ENCODE assay signal across 20 cellular contexts in genomic region chr4:122692641-122693520, GRCh38.
"Had no signal": no experiment of that assay in that cellular context is flagged by ENCODE, and none has a peak within 500 bp of the region (broad histone marks: within the 10 kb centered on the region; RNA-seq: fewer than 3 reads in every experiment).

No MANE protein-coding gene starts in this region.

- H3K36me3 Mint-ChIP-seq: naive thymus-derived CD8-positive, alpha-beta T cell; stimulated activated effector memory CD8-positive, alpha-beta T cell treated with anti-CD3 and anti-CD28 coated beads, Interleukin-12 subunit alpha, Interleukin-12 subunit beta, amount 100 ng/mL, for 72 hours had no signal

- H3K4me1 ChIP-seq: uterus had no signal

- H3K36me3 ChIP-seq: right atrium auricular region, tibial artery, uterus had no signal

- DNase-seq: activated CD4-positive, alpha-beta T cell treated with anti-CD3 and anti-CD28 coated beads, Interleukin-2, amount 50 U/mL, for 48 hours; activated CD4-positive, CD25-positive, alpha-beta regulatory T cell; activated CD8-positive, alpha-beta memory T cell treated with anti-CD3 and anti-CD28 coated beads, Interleukin-2, amount 10 ng/mL, durations not matched to agents 7 days and 5 days; activated naive CD4-positive, alpha-beta T cell treated with Interleukin-2 at 50 U/mL for 16 hours; activated naive CD8-positive, alpha-beta T cell treated with anti-CD3 and anti-CD28 coated beads, Interleukin-2, amount 50 U/mL, for 24 hours; activated T-cell treated with anti-CD3 and anti-CD28 coated beads, Interleukin-2, amount 50 U/mL, for 72 hours; endodermal cell; glutamatergic neuron; left colon; mucosa of descending colon; naive thymus-derived CD8-positive, alpha-beta T cell; posterior cingulate gyrus; T-helper 17 cell; tibial artery; uterus had no signal

- H3K27me3 ChIP-seq: right atrium auricular region, tibial artery, uterus had no signal

- H3K9me3 Mint-ChIP-seq: activated naive CD8-positive, alpha-beta T cell treated with anti-CD3 and anti-CD28 coated beads, Interleukin-2, amount 50 U/mL, for 24 hours; activated T-cell treated with anti-CD3 and anti-CD28 coated beads, Interleukin-2, amount 50 U/mL, for 72 hours; central memory CD8-positive, alpha-beta T cell; dendritic cell treated with granulocyte-macrophage colony-stimulating factor and Interleukin-4, amounts not matched to agents 40 ng/mL and 50 ng/mL, for 4 days; endodermal cell; naive thymus-derived CD8-positive, alpha-beta T cell; stimulated activated effector memory CD8-positive, alpha-beta T cell treated with anti-CD3 and anti-CD28 coated beads, Interleukin-12 subunit alpha, Interleukin-12 subunit beta, amount 100 ng/mL, for 72 hours had no signal

- H3K4me3 ChIP-seq: lung, mucosa of descending colon, right atrium auricular region, tibial artery, uterus had no signal

- H3K27ac Mint-ChIP-seq: activated CD8-positive, alpha-beta memory T cell treated with anti-CD3 and anti-CD28 coated beads, Interleukin-2, amount 10 ng/mL, durations not matched to agents 7 days and 5 days; activated naive CD8-positive, alpha-beta T cell treated with anti-CD3 and anti-CD28 coated beads, Interleukin-2, amount 50 U/mL, for 24 hours; activated T-cell treated with anti-CD3 and anti-CD28 coated beads, Interleukin-2, amount 50 U/mL, for 72 hours; dendritic cell treated with granulocyte-macrophage colony-stimulating factor and Interleukin-4, amounts not matched to agents 40 ng/mL and 50 ng/mL, for 4 days; naive thymus-derived CD8-positive, alpha-beta T cell; stimulated activated effector memory CD8-positive, alpha-beta T cell treated with anti-CD3 and anti-CD28 coated beads, Interleukin-12 subunit alpha, Interleukin-12 subunit beta, amount 100 ng/mL, for 72 hours; T-helper 17 cell had no signal

- H3K27ac ChIP-seq: right atrium auricular region, tibial artery, uterus had no signal

- ATAC-seq: activated CD8-positive, alpha-beta memory T cell treated with anti-CD3 and anti-CD28 coated beads, Interleukin-2, amount 10 ng/mL, durations not matched to agents 7 days and 5 days; activated naive CD8-positive, alpha-beta T cell treated with anti-CD3 and anti-CD28 coated beads, Interleukin-2, amount 50 U/mL, for 24 hours; activated T-cell treated with anti-CD3 and anti-CD28 coated beads, Interleukin-2, amount 50 U/mL, for 72 hours; left colon; mucosa of descending colon; naive thymus-derived CD8-positive, alpha-beta T cell; stimulated activated effector memory CD8-positive, alpha-beta T cell treated with anti-CD3 and anti-CD28 coated beads, Interleukin-12 subunit alpha, Interleukin-12 subunit beta, amount 100 ng/mL, for 72 hours; T-helper 17 cell had no signal

- H3K4me3 Mint-ChIP-seq: activated CD8-positive, alpha-beta memory T cell treated with anti-CD3 and anti-CD28 coated beads, Interleukin-2, amount 10 ng/mL, durations not matched to agents 7 days and 5 days; activated naive CD8-positive, alpha-beta T cell treated with anti-CD3 and anti-CD28 coated beads, Interleukin-2, amount 50 U/mL, for 24 hours; activated T-cell treated with anti-CD3 and anti-CD28 coated beads, Interleukin-2, amount 50 U/mL, for 72 hours; central memory CD8-positive, alpha-beta T cell; dendritic cell treated with granulocyte-macrophage colony-stimulating factor and Interleukin-4, amounts not matched to agents 40 ng/mL and 50 ng/mL, for 4 days; endodermal cell; naive thymus-derived CD8-positive, alpha-beta T cell; stimulated activated effector memory CD8-positive, alpha-beta T cell treated with anti-CD3 and anti-CD28 coated beads, Interleukin-12 subunit alpha, Interleukin-12 subunit beta, amount 100 ng/mL, for 72 hours; T-helper 17 cell had no signal
